In genomic region chr2:235940330-235940729, GRCh38 we compare ENCODE assay signal across 11 cellular contexts.
DNase-seq lines count a peak whose midpoint lies in the region; ATAC-seq and TF ChIP-seq lines count a peak whose summit lies in the region.
"Had no signal": no experiment of that assay in that cellular context is flagged by ENCODE, and none has a peak within 500 bp of the region (broad histone marks: within the 10 kb centered on the region; RNA-seq: fewer than 3 reads in every experiment).

No MANE protein-coding gene starts in this region.

- peaks cover 8% of the 10 kb centered on the region for H3K9me3 Mint-ChIP-seq in progenitor cell of endocrine pancreas (ENCODE audit: low read depth)

- intact Hi-C loops in heart right ventricle (cut with DNase I): no loop called here

- H3K27ac ChIP-seq in heart right ventricle: peak overlapping the region in 2 of 10 donors; percentile 12 to 56
- H3K27ac ChIP-seq: VCaP had no signal

- WGBS in heart right ventricle, 2 donors: 68 to 74% methylated on average over 8 of the region's 8 CpGs

- H3K4me1 Mint-ChIP-seq in progenitor cell of endocrine pancreas (ENCODE audit: low read depth): no peaks in the 10 kb centered on the region

- peaks cover 9% of the 10 kb centered on the region for H3K4me1 ChIP-seq in adipocyte (ENCODE audit: control insufficient read depth, insufficient read depth, low read length)
- peaks cover 0 to 6% (median 0%) of the 10 kb centered on the region in 9 donors for H3K4me1 ChIP-seq in heart right ventricle

- H3K27ac Mint-ChIP-seq in progenitor cell of endocrine pancreas: no peak overlapping the region

- peaks cover 27% of the 10 kb centered on the region for H3K36me3 Mint-ChIP-seq in progenitor cell of endocrine pancreas (ENCODE audit: insufficient read depth)

- no peak overlapping the region for H3K4me3 Mint-ChIP-seq in progenitor cell of endocrine pancreas (ENCODE audit: low read depth)
- H3K4me3 Mint-ChIP-seq: central memory CD8-positive, alpha-beta T cell had no signal

- H3K4me3 ChIP-seq in adipocyte (ENCODE audit: low read length) (no peak overlapping the region), heart right ventricle (no peak overlapping the region), skeletal muscle cell (ENCODE audit: low read depth, low read length) (no peak overlapping the region)

- H3K9ac ChIP-seq in adipocyte (ENCODE audit: low read length): no peak overlapping the region

- H3K9me3 ChIP-seq in adipocyte (ENCODE audit: control insufficient read depth, low read length) (no peaks in the 10 kb centered on the region), heart right ventricle (peaks cover 0 to 11% (median 6%) of the 10 kb centered on the region in 11 donors)

- H3K36me3 ChIP-seq in adipocyte (ENCODE audit: control insufficient read depth, insufficient read depth, low read length, severe bottlenecking) (no peaks in the 10 kb centered on the region), heart right ventricle (peaks cover 0 to 10% (median 0%) of the 10 kb centered on the region in 9 donors)

- H3K27me3 Mint-ChIP-seq in progenitor cell of endocrine pancreas: no peaks in the 10 kb centered on the region
- H3K27me3 Mint-ChIP-seq: central memory CD8-positive, alpha-beta T cell had no signal

- DNase-seq in HCEC 1CT (peak; percentile 86), adipocyte (ENCODE audit: low read depth) (peak; percentile 83), heart right ventricle (peak; percentile 26 to 33), skeletal muscle cell (ENCODE audit: low read depth) (peak; percentile 69), progenitor cell of endocrine pancreas (ENCODE audit: low spot score, unreplicated experiment) (no peak), D341Med (ENCODE audit: low spot score) (no peak)
- no peak for DNase-seq in effector CD8-positive, alpha-beta T cell (lab: John Stamatoyannopoulos, UW)
- DNase-seq: NCI-H1694 had no signal

- H3K27me3 ChIP-seq in adipocyte (replicated peaks; ENCODE audit: control insufficient read depth, insufficient read depth, low read length): no peaks in the 10 kb centered on the region
- no peaks in the 10 kb centered on the region for H3K27me3 ChIP-seq in heart right ventricle

- TF ChIP-seq CTCF in heart right ventricle (IDR thresholded peaks at IDR 0.05) (no peak), progenitor cell of endocrine pancreas (IDR thresholded peaks at IDR 0.05; ENCODE audit: unreplicated experiment) (no peak)

- ATAC-seq in heart right ventricle (peak; percentile 64 to 93 (median 82)), GM19467 (IDR thresholded peaks at IDR 0.05; ENCODE audit: unreplicated experiment) (no peak)

Comparison
In these comparisons a context has a peak if more than half of its experiments do, and no peak if none do; other contexts are left out.
1. DNase-seq: peak in HCEC 1CT (single experiment), adipocyte (single experiment), heart right ventricle (2 of 2) and skeletal muscle cell (single experiment); none in progenitor cell of endocrine pancreas (single experiment), effector CD8-positive, alpha-beta T cell (single experiment) and D341Med (single experiment).